21 cellular contexts compared by ENCODE assay signal in genomic region chr2:149534674-149535073, GRCh38. TPM values are rescaled to one million over a fixed set of nuclear protein-coding genes. Genes with fewer than 3 reads are reported as not detected.
DNase-seq lines count a peak whose midpoint lies in the region; ATAC-seq, FAIRE-seq and TF ChIP-seq lines count a peak whose summit lies in the region.
"Had no signal": no experiment of that assay in that cellular context is flagged by ENCODE, and none has a peak within 500 bp of the region (broad histone marks: within the 10 kb centered on the region; RNA-seq: fewer than 3 reads in every experiment).

No MANE protein-coding gene starts in this region.

- peak overlapping the region; percentile 13 for H3K27ac Mint-ChIP-seq in mesothelial cell of epicardium
- H3K27ac Mint-ChIP-seq: B cell; CD4-positive, alpha-beta T cell; CD8-positive, alpha-beta T cell had no signal

- no peak overlapping the region for H3K9ac ChIP-seq in HepG2 (ENCODE audit: insufficient read depth, low read depth, low read length)
- H3K9ac ChIP-seq: BLaER1 treated with 17β-estradiol and CSF1 and Interleukin-3, amounts not matched to agents 10 nM and 100 nM had no signal

- H3K27me3 Mint-ChIP-seq in mesothelial cell of epicardium (ENCODE audit: low read depth) = no peaks in the 10 kb centered on the region

- intact Hi-C loops in HepG2 (cut with micrococcal nuclease; ENCODE audit: unreplicated experiment) (no loop called here), right lobe of liver (cut with DNase I) (no loop called here)

- DNase-seq in HepG2 (ENCODE audit: low spot score) = no peak
- DNase-seq in right lobe of liver = no peak
- no peak for DNase-seq in mesothelial cell of epicardium (ENCODE audit: low spot score in 2 of 2, unreplicated experiment in 2 of 2)
- no peak for DNase-seq in 8988T
- no peak for DNase-seq in central memory CD4-positive, alpha-beta T cell
- DNase-seq: AML-193; Caco-2; Calu3; CD4-positive, alpha-beta T cell; CD8-positive, alpha-beta T cell; DMS79 treated with DMSO at 0.1 percent for 48 hours; GF-D8 had no signal

- H3K9me3 ChIP-seq in HepG2 (ENCODE audit: low read length) = no peaks in the 10 kb centered on the region
- no peaks in the 10 kb centered on the region for H3K9me3 ChIP-seq in right lobe of liver
- H3K9me3 ChIP-seq: Caco-2 had no signal

- in situ Hi-C loops in HepG2 (cut with HindIII; ENCODE audit: extremely low pct_ligation_motif_present, low pct_unique_long_range_greater_than_20kb) = no loop called here

- CTCF ChIA-PET in HepG2 (lab: Yijun Ruan, JAX; ENCODE audit: low intra/inter-chr PET ratio, low total read pairs) = no interaction called here

- ATAC-seq in HepG2 (no peak), right lobe of liver (no peak)
- ATAC-seq: CD8-positive, alpha-beta T cell had no signal

- H3K4me3 Mint-ChIP-seq in mesothelial cell of epicardium = no peak overlapping the region
- H3K4me3 Mint-ChIP-seq: B cell; CD4-positive, alpha-beta T cell; CD8-positive, alpha-beta T cell had no signal

- H3K27me3 ChIP-seq in HepG2 (ENCODE audit: control insufficient read depth in 1 of 2, insufficient read depth in 2 of 2, low read length in 2 of 2) = no peaks in the 10 kb centered on the region
- no peaks in the 10 kb centered on the region for H3K27me3 ChIP-seq in right lobe of liver
- H3K27me3 ChIP-seq: BLaER1 treated with 17β-estradiol and CSF1 and Interleukin-3, amounts not matched to agents 10 nM and 100 nM had no signal

- no peaks in the 10 kb centered on the region for H4K20me1 ChIP-seq in HepG2 (ENCODE audit: insufficient read depth, low read length)
- H4K20me1 ChIP-seq: BLaER1 treated with 17β-estradiol and CSF1 and Interleukin-3, amounts not matched to agents 10 nM and 100 nM had no signal

- no peak for TF ChIP-seq RAD21 in HepG2 (CRISPR knock-in tag; IDR thresholded peaks at IDR 0.05)

- H3K79me2 ChIP-seq in HepG2 (ENCODE audit: insufficient read depth, low read length) = no peaks in the 10 kb centered on the region

- no TSS peak for BruUV-seq in HepG2 (replicated peaks; lab: Mats Ljungman, UMichigan)

- TF ChIP-seq POLR2A in HepG2 (IDR thresholded peaks at IDR 0.05; ENCODE audit: insufficient read depth in 1 of 2, low read depth in 2 of 2, low read length in 2 of 2) = no peak
- no peak for TF ChIP-seq POLR2A in right lobe of liver (IDR thresholded peaks at IDR 0.05)

- H3K4me3 ChIP-seq in HepG2 (replicated peaks in 1 of 3; ENCODE audit: insufficient read depth in 1 of 3, low read depth in 2 of 3, low read length in 3 of 3) = no peak overlapping the region
- no peak overlapping the region for H3K4me3 ChIP-seq in right lobe of liver
- H3K4me3 ChIP-seq: BLaER1 treated with 17β-estradiol and CSF1 and Interleukin-3, amounts not matched to agents 10 nM and 100 nM had no signal

- no peak for TF ChIP-seq CTCF in HepG2 (CRISPR knock-in tag; IDR thresholded peaks at IDR 0.05)
- no peak for TF ChIP-seq CTCF in right lobe of liver (IDR thresholded peaks at IDR 0.05)
- TF ChIP-seq CTCF in mesothelial cell of epicardium (IDR thresholded peaks at IDR 0.05; ENCODE audit: unreplicated experiment) = no peak

- H3K4me1 ChIP-seq in HepG2 (ENCODE audit: insufficient read depth, low read length) (no peaks in the 10 kb centered on the region), right lobe of liver (no peaks in the 10 kb centered on the region)
- H3K4me1 ChIP-seq: Caco-2 had no signal

- no peak overlapping the region for H3K27ac ChIP-seq in HepG2 (ENCODE audit: extremely low read length, insufficient read depth, low read length)
- no peak overlapping the region for H3K27ac ChIP-seq in right lobe of liver
- H3K27ac ChIP-seq: 22Rv1; BLaER1 treated with 17β-estradiol and CSF1 and Interleukin-3, amounts not matched to agents 10 nM and 100 nM; C4-2B had no signal

- H3K36me3 Mint-ChIP-seq in mesothelial cell of epicardium = no peaks in the 10 kb centered on the region
- H3K36me3 Mint-ChIP-seq: CD8-positive, alpha-beta T cell had no signal

- POLR2A ChIA-PET in HepG2 (lab: Yijun Ruan, JAX) = no interaction called here

- no peak overlapping the region for H2AFZ ChIP-seq in HepG2 (ENCODE audit: low read length)

- TF ChIP-seq EP300 in HepG2 (IDR thresholded peaks at IDR 0.05; ENCODE audit: low read depth in 2 of 2, low read length in 2 of 2) = no peak
- TF ChIP-seq EP300 in HepG2 (CRISPR knock-in tag; IDR thresholded peaks at IDR 0.05; ENCODE audit: borderline replicate concordance) = no peak

- H3K36me3 ChIP-seq in HepG2 (replicated peaks in 1 of 2; ENCODE audit: control insufficient read depth in 1 of 2, insufficient read depth in 2 of 2, low read length in 2 of 2) (no peaks in the 10 kb centered on the region), right lobe of liver (no peaks in the 10 kb centered on the region)
- H3K36me3 ChIP-seq: BLaER1 treated with 17β-estradiol and CSF1 and Interleukin-3, amounts not matched to agents 10 nM and 100 nM had no signal

- WGBS in HepG2 (ENCODE audit: low lambda C conversion rate) = 20% methylated on average over 7 of the region's 7 CpGs
- 60% methylated on average over 7 of the region's 7 CpGs for WGBS in right lobe of liver (ENCODE audit: insufficient coverage, low coverage, low lambda C conversion rate, missing lambda C conversion rate)

- peaks cover 39% of the 10 kb centered on the region for H3K4me1 Mint-ChIP-seq in mesothelial cell of epicardium
- H3K4me1 Mint-ChIP-seq: B cell had no signal

- H3K9me3 Mint-ChIP-seq in mesothelial cell of epicardium = no peaks in the 10 kb centered on the region
- H3K9me3 Mint-ChIP-seq: CD4-positive, alpha-beta T cell; CD8-positive, alpha-beta T cell had no signal

- no peak overlapping the region for H3K4me2 ChIP-seq in HepG2 (ENCODE audit: low read depth, low read length)
- H3K4me2 ChIP-seq: BLaER1 treated with 17β-estradiol and CSF1 and Interleukin-3, amounts not matched to agents 10 nM and 100 nM had no signal

- FAIRE-seq in HepG2 (lab: Jason Lieb, UNC) = no peak
- FAIRE-seq: A204.1, D721Med, G401.6, GM12891, GM19239 had no signal

TF ChIP-seq in HepG2, 621 proteins besides CTCF, POLR2A, EP300 and RAD21 (continues in another document):
- no peak for TF ChIP-seq NAIF1 (CRISPR knock-in tag; IDR thresholded peaks at IDR 0.05; ENCODE audit: borderline replicate concordance)
- TF ChIP-seq ZBTB37 (CRISPR knock-in tag; IDR thresholded peaks at IDR 0.05) = no peak
- TF ChIP-seq, protein P1, sequence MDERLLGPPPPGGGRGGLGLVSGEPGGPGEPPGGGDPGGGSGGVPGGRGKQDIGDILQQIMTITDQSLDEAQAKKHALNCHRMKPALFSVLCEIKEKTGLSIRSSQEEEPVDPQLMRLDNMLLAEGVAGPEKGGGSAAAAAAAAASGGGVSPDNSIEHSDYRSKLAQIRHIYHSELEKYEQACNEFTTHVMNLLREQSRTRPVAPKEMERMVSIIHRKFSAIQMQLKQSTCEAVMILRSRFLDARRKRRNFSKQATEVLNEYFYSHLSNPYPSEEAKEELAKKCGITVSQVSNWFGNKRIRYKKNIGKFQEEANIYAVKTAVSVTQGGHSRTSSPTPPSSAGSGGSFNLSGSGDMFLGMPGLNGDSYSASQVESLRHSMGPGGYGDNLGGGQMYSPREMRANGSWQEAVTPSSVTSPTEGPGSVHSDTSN (CRISPR knock-in tag; IDR thresholded peaks at IDR 0.05) = no peak
- peak; percentile 76; the same call in 1 of the 2 replicates for TF ChIP-seq RAD51 (IDR thresholded peaks at IDR 0.05; ENCODE audit: borderline replicate concordance)
- TF ChIP-seq HCFC1 (IDR thresholded peaks at IDR 0.05; ENCODE audit: low read depth, low read length) = no peak

RNA-seq across cellular contexts. Expression of gene MMADHC, which starts 52.9 kb away (rescaled TPM):
- total RNA-seq in HepG2 (2016; rRNA removed; fragmentation: Illumina TruSeq; extraction: Trizol) (210 and 304 TPM in 2 replicates), right lobe of liver (10 to 100 TPM; 59.9 to 84.9 (median 66.2) TPM), mesothelial cell of epicardium (92.8 to 99.6 TPM (median 99.5 TPM) in 3 replicates)
- total RNA-seq in HepG2 (2016; cell fraction: cytosol; rRNA removed; fragmentation: Illumina TruSeq; extraction: Trizol; ENCODE audit: low read depth) = 60.5 and 63.1 TPM in 2 replicates
- total RNA-seq in HepG2 (2016; cell fraction: insoluble cytoplasmic fraction; rRNA removed; fragmentation: Illumina TruSeq; extraction: Trizol) = 211 and 325 TPM in 2 replicates
- 113 and 123 TPM in 2 replicates for total RNA-seq in HepG2 (2016; cell fraction: membrane; rRNA removed; fragmentation: Illumina TruSeq; extraction: Trizol)
- 92.8 and 108 TPM in 2 replicates for total RNA-seq in HepG2 (2016; cell fraction: nucleus; rRNA removed; fragmentation: Illumina TruSeq; extraction: Trizol)
- 60.5 and 90.2 TPM in 2 replicates for polyA plus RNA-seq in HepG2 (2011; rRNA removed)
- polyA plus RNA-seq in HepG2 (2011; cell fraction: cytosol; rRNA removed) = 45.8 and 60.2 TPM in 2 replicates
- polyA plus RNA-seq in HepG2 (2011; cell fraction: nucleus; rRNA removed) = 17.7 and 21.2 TPM in 2 replicates
- 129 and 162 TPM in 2 replicates for polyA plus RNA-seq in HepG2 (2012)
- 46.3 and 52.4 TPM in 2 replicates for polyA plus RNA-seq in HepG2 (2016; cell fraction: cytosol; fragmentation: Illumina TruSeq; extraction: Trizol; ENCODE audit: low read depth)
- 217 and 252 TPM in 2 replicates for polyA plus RNA-seq in HepG2 (2016; cell fraction: insoluble cytoplasmic fraction; fragmentation: Illumina TruSeq; extraction: Trizol; ENCODE audit: low read depth)
- 79.1 and 79.5 TPM in 2 replicates for polyA plus RNA-seq in HepG2 (2016; cell fraction: membrane; fragmentation: Illumina TruSeq; extraction: Trizol; ENCODE audit: low read depth)
- polyA plus RNA-seq in HepG2 (2016; cell fraction: nucleus; fragmentation: Illumina TruSeq; extraction: Trizol; ENCODE audit: insufficient read depth, low read depth) = 79.8 and 83.2 TPM in 2 replicates
- polyA minus RNA-seq in HepG2 (2011; rRNA and poly(A)+ RNA removed; ENCODE audit: low replicate concordance) = 56.9 and 58.5 TPM in 2 replicates
- polyA minus RNA-seq in HepG2 (2011; cell fraction: cytosol; rRNA and poly(A)+ RNA removed) = 65.8 and 69.6 TPM in 2 replicates
- polyA minus RNA-seq in HepG2 (2011; cell fraction: nucleus; rRNA and poly(A)+ RNA removed) = 83.3 and 106 TPM in 2 replicates
